1 cellular context compared by ENCODE assay signal in genomic region chr6:82006027-82006738, GRCh38.
TF ChIP-seq lines count a peak whose summit lies in the region.

No MANE protein-coding gene starts in this region.

TF ChIP-seq in GM23338, 12 proteins besides CTCF, POLR2A, EP300 and RAD21 (continued from another document):
- TF ChIP-seq REST (IDR thresholded peaks at IDR 0.05; ENCODE audit: unreplicated experiment) = no peak
- TF ChIP-seq NANOG (IDR thresholded peaks at IDR 0.05; ENCODE audit: borderline replicate concordance) = no peak
- no peak for TF ChIP-seq CREB1 (CRISPR knock-in tag; IDR thresholded peaks at IDR 0.05; ENCODE audit: low read depth)
- no peak for TF ChIP-seq POLR2AphosphoS5 (IDR thresholded peaks at IDR 0.05; ENCODE audit: low read depth)
- no peak for TF ChIP-seq EZH2phosphoT487 (IDR thresholded peaks at IDR 0.05; ENCODE audit: unreplicated experiment)
- TF ChIP-seq ZNF462 (CRISPR knock-in tag; IDR thresholded peaks at IDR 0.05) = no peak
- no peak for TF ChIP-seq JUNB (IDR thresholded peaks at IDR 0.05; ENCODE audit: unreplicated experiment)
- TF ChIP-seq STAT1 (IDR thresholded peaks at IDR 0.05; ENCODE audit: unreplicated experiment) = no peak
- TF ChIP-seq ZNF114 (CRISPR knock-in tag; IDR thresholded peaks at IDR 0.05) = no peak
- TF ChIP-seq EZH2 (IDR thresholded peaks at IDR 0.05; ENCODE audit: low read depth, unreplicated experiment) = no peak
- TF ChIP-seq ZNF331 (CRISPR knock-in tag; IDR thresholded peaks at IDR 0.05; ENCODE audit: low read depth) = no peak
